ENCODE assay signal across 8 cellular contexts in genomic region chr22:42719656-42720262, GRCh38. TPM values are rescaled to one million over a fixed set of nuclear protein-coding genes. Genes with fewer than 3 reads are reported as not detected.
DNase-seq lines count a peak whose midpoint lies in the region; ATAC-seq and TF ChIP-seq lines count a peak whose summit lies in the region.

No MANE protein-coding gene starts in this region.

- H3K14ac ChIP-seq in trophoblast cell (ENCODE audit: low read length) = no peak overlapping the region

- H4K8ac ChIP-seq in trophoblast cell (ENCODE audit: low read depth, low read length) = no peak overlapping the region

- H3K9me3 ChIP-seq in SJCRH30 (replicated peaks) = no peaks in the 10 kb centered on the region
- peaks cover 2% of the 10 kb centered on the region for H3K9me3 ChIP-seq in trophoblast cell (ENCODE audit: insufficient read depth, low read depth, low read length)

- H2BK5ac ChIP-seq in trophoblast cell (ENCODE audit: low read depth, low read length, poor library complexity) = no peak overlapping the region

- H3K79me2 ChIP-seq in trophoblast cell (ENCODE audit: control insufficient read depth, insufficient read depth, low read length, poor library complexity) = no peaks in the 10 kb centered on the region

- H2BK12ac ChIP-seq in trophoblast cell (ENCODE audit: low read length) = no peak overlapping the region

- no peak overlapping the region for H4K91ac ChIP-seq in trophoblast cell (ENCODE audit: low read depth, low read length)

- peak; percentile 28 for DNase-seq in ELR (ENCODE audit: low read depth)
- DNase-seq in SJCRH30 = no peak
- DNase-seq in foreskin fibroblast = no peak
- peak; percentile 34 to 46 for DNase-seq in trophoblast cell
- no peak for DNase-seq in C1 segment of cervical spinal cord (lab: John Stamatoyannopoulos, UW)
- no peak for DNase-seq in LoVo (ENCODE audit: low spot score)

- H3K36me3 ChIP-seq in SJCRH30 (no peaks in the 10 kb centered on the region), trophoblast cell (ENCODE audit: control insufficient read depth in 1 of 2, insufficient read depth in 2 of 2, low read length in 2 of 2) (no peaks in the 10 kb centered on the region)

- H3K4ac ChIP-seq in trophoblast cell (ENCODE audit: low read depth, low read length) = no peak overlapping the region

- no peak overlapping the region for H2AFZ ChIP-seq in trophoblast cell (ENCODE audit: insufficient read depth, low read length, poor library complexity)

- H3K4me3 ChIP-seq in SJCRH30 (peak overlapping the region; percentile 64), foreskin fibroblast (ENCODE audit: low read depth in 1 of 2, low read length in 2 of 2) (peak overlapping the region; percentile 55 to 79), trophoblast cell (ENCODE audit: low read depth, low read length) (peak overlapping the region; percentile 64)

- no peaks in the 10 kb centered on the region for H3K79me1 ChIP-seq in trophoblast cell (ENCODE audit: low read length)

- H3K4me2 ChIP-seq in trophoblast cell (ENCODE audit: low read length) = peak overlapping the region; percentile 53

- WGBS in trophoblast cell (ENCODE audit: extremely low coverage, insufficient coverage, insufficient read length) = no CpG with 5 or more reads among the region's 37 CpGs

- H3K4me1 ChIP-seq in SJCRH30 = peaks cover 18% of the 10 kb centered on the region
- H3K4me1 ChIP-seq in trophoblast cell (ENCODE audit: control insufficient read depth in 1 of 2, insufficient read depth in 2 of 2, low read length in 2 of 2) = peaks cover 6 to 16% of the 10 kb centered on the region in 2 experiments

- H4K12ac ChIP-seq in trophoblast cell (ENCODE audit: low read depth, low read length) = no peak overlapping the region

- H3K27me3 ChIP-seq in SJCRH30 = peaks cover 15% of the 10 kb centered on the region
- H3K27me3 ChIP-seq in trophoblast cell (ENCODE audit: insufficient read depth, low read length) = peaks cover 25% of the 10 kb centered on the region

- H3K27ac ChIP-seq in SJCRH30 = no peak overlapping the region
- H3K27ac ChIP-seq in trophoblast cell (ENCODE audit: low read depth, low read length) = no peak overlapping the region

- H3K23ac ChIP-seq in trophoblast cell (ENCODE audit: low read length) = no peak overlapping the region

- H2BK120ac ChIP-seq in trophoblast cell (ENCODE audit: insufficient read depth, low read length, poor library complexity) = no peak overlapping the region

- no peak overlapping the region for H2AK5ac ChIP-seq in trophoblast cell (ENCODE audit: low read length)

- no peak for TF ChIP-seq CTCF in foreskin fibroblast (IDR thresholded peaks at IDR 0.05; ENCODE audit: low read depth, low read length)

- no peak for ATAC-seq in GM21526 (IDR thresholded peaks at IDR 0.05; ENCODE audit: low FRiP score, unreplicated experiment)
- no peak for ATAC-seq in GM19467 (IDR thresholded peaks at IDR 0.05; ENCODE audit: unreplicated experiment)

- H3K9ac ChIP-seq in trophoblast cell (ENCODE audit: low read length) = no peak overlapping the region

- no peak overlapping the region for H3K18ac ChIP-seq in trophoblast cell (ENCODE audit: low read length)

RNA-seq across cellular contexts. Expression of gene A4GALT, which starts 0.9 kb away (rescaled TPM):
- total RNA-seq in SJCRH30 (2014; rRNA removed; shearing (Covaris generic)) = 7.1 and 9.9 TPM in 2 replicates
- polyA plus RNA-seq in trophoblast cell (2013) = 7.6 and 8.4 TPM in 2 replicates

Comparison
In these comparisons a context has a peak if more than half of its experiments do, and no peak if none do; other contexts are left out.
1. DNase-seq: peak in ELR (single experiment) and trophoblast cell (2 of 2); none in SJCRH30 (0 of 2), foreskin fibroblast (0 of 2), C1 segment of cervical spinal cord (0 of 14) and LoVo (single experiment).
2. Peak in every context shown above with its lines, with median percentiles within 50 percentile points of each other: H3K4me3 ChIP-seq.